21 cellular contexts compared by ENCODE assay signal in the genomic region with DNA sequence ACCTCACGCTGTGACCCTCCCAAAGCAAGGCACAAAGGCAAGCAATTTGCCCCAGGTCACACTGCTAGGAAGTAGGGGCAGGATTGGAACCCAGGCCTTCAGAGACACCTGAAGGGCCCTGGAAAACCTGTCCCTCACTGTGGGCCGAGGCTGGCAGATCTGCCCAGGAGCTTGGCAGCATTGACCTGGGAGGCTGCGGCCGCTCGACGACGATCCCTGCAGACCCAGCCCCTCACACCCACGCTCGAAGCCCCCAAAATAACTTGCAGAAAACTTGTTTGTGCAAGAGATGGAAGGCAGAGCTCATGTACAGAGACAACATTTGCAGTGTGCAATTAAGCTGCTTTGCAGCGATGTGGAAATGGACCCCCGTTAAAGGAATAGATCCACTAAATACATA.
"Had no signal": no experiment of that assay in that cellular context is flagged by ENCODE, and none has a peak within 500 bp of the region (broad histone marks: within the 10 kb centered on the region; RNA-seq: fewer than 3 reads in every experiment).

No MANE protein-coding gene starts in this region.

- ATAC-seq: left colon; left lung; naive thymus-derived CD8-positive, alpha-beta T cell; right cardiac atrium; sciatic nerve; stimulated activated effector memory CD8-positive, alpha-beta T cell treated with anti-CD3 and anti-CD28 coated beads, Interleukin-12 subunit alpha, Interleukin-12 subunit beta, amount 100 ng/mL, for 72 hours had no signal

- H3K9me3 ChIP-seq: left lung, neutrophil, ovary, prostate gland, suprapubic skin, thoracic aorta, tibial artery, uterus had no signal

- DNase-seq: hippocampal formation; left colon; midbrain; naive thymus-derived CD8-positive, alpha-beta T cell; occipital lobe; retina; stimulated activated CD4-positive, alpha-beta T cell treated with anti-CD3 and anti-CD28 coated beads, Interleukin-4, amount 100 ng/mL, for 24 hours; stimulated activated naive CD4-positive, alpha-beta T cell; tibial artery; trophoblast cell; uterus had no signal

- H3K36me3 ChIP-seq: left lung, neutrophil, ovary, prostate gland, suprapubic skin, thoracic aorta, tibial artery, uterus had no signal

- H3K4me1 ChIP-seq: left lung, prostate gland, tibial artery, uterus had no signal

- H3K4me3 ChIP-seq: left lung, ovary, prostate gland, skin epidermis, suprapubic skin, thoracic aorta, tibial artery, uterus had no signal

- H3K27me3 ChIP-seq: neutrophil, ovary, uterus had no signal

- H3K27ac ChIP-seq: left lung, neutrophil, ovary, prostate gland, skin epidermis, suprapubic skin, thoracic aorta, tibial artery, uterus had no signal
